1 cellular context compared by ENCODE assay signal in the genomic region with DNA sequence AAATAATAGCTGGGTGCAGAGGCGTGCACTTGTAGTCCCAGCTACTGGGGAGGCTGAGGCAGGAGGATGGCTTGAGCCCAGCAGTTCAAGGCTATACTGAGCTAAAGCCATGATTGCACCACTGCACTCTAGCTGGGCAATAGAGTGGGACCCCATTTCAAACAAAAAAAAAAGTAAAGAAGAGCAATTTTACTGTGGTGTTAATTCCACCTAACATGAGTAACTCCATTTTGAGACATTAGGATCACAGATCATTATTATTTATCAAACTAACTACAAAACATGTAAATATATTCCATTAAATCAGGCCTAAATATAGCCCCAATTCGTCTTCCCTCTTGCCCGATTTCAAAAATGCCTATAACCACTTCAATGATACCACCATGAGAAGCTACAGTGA.
A peak's percentile ranks its signal among the peaks of the same experiment; 100 is the strongest.
TF ChIP-seq lines count a peak whose summit lies in the region.

No MANE protein-coding gene starts in this region.

TF ChIP-seq in K562, 482 proteins besides CTCF, POLR2A, EP300 and RAD21 (continued from another document and continues in another):
- TF ChIP-seq, protein P1, sequence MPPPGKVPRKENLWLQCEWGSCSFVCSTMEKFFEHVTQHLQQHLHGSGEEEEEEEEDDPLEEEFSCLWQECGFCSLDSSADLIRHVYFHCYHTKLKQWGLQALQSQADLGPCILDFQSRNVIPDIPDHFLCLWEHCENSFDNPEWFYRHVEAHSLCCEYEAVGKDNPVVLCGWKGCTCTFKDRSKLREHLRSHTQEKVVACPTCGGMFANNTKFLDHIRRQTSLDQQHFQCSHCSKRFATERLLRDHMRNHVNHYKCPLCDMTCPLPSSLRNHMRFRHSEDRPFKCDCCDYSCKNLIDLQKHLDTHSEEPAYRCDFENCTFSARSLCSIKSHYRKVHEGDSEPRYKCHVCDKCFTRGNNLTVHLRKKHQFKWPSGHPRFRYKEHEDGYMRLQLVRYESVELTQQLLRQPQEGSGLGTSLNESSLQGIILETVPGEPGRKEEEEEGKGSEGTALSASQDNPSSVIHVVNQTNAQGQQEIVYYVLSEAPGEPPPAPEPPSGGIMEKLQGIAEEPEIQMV (tag; conservative IDR thresholded peaks at IDR 0.05; ENCODE audit: low read depth), result peak; percentile 75
- no peak for TF ChIP-seq CTBP1 (IDR thresholded peaks at IDR 0.05; ENCODE audit: borderline replicate concordance)
- TF ChIP-seq, protein P2, sequence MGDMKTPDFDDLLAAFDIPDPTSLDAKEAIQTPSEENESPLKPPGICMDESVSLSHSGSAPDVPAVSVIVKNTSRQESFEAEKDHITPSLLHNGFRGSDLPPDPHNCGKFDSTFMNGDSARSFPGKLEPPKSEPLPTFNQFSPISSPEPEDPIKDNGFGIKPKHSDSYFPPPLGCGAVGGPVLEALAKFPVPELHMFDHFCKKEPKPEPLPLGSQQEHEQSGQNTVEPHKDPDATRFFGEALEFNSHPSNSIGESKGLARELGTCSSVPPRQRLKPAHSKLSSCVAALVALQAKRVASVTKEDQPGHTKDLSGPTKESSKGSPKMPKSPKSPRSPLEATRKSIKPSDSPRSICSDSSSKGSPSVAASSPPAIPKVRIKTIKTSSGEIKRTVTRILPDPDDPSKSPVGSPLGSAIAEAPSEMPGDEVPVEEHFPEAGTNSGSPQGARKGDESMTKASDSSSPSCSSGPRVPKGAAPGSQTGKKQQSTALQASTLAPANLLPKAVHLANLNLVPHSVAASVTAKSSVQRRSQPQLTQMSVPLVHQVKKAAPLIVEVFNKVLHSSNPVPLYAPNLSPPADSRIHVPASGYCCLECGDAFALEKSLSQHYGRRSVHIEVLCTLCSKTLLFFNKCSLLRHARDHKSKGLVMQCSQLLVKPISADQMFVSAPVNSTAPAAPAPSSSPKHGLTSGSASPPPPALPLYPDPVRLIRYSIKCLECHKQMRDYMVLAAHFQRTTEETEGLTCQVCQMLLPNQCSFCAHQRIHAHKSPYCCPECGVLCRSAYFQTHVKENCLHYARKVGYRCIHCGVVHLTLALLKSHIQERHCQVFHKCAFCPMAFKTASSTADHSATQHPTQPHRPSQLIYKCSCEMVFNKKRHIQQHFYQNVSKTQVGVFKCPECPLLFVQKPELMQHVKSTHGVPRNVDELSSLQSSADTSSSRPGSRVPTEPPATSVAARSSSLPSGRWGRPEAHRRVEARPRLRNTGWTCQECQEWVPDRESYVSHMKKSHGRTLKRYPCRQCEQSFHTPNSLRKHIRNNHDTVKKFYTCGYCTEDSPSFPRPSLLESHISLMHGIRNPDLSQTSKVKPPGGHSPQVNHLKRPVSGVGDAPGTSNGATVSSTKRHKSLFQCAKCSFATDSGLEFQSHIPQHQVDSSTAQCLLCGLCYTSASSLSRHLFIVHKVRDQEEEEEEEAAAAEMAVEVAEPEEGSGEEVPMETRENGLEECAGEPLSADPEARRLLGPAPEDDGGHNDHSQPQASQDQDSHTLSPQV (IDR thresholded peaks at IDR 0.05), result peak; percentile 98
- TF ChIP-seq TEAD1 (CRISPR knock-in tag; IDR thresholded peaks at IDR 0.05), result 0 out of 4 replicates have a peak, but pooled peaks of 1 of the 2 experiments have one; percentile 35
- TF ChIP-seq, protein P3, sequence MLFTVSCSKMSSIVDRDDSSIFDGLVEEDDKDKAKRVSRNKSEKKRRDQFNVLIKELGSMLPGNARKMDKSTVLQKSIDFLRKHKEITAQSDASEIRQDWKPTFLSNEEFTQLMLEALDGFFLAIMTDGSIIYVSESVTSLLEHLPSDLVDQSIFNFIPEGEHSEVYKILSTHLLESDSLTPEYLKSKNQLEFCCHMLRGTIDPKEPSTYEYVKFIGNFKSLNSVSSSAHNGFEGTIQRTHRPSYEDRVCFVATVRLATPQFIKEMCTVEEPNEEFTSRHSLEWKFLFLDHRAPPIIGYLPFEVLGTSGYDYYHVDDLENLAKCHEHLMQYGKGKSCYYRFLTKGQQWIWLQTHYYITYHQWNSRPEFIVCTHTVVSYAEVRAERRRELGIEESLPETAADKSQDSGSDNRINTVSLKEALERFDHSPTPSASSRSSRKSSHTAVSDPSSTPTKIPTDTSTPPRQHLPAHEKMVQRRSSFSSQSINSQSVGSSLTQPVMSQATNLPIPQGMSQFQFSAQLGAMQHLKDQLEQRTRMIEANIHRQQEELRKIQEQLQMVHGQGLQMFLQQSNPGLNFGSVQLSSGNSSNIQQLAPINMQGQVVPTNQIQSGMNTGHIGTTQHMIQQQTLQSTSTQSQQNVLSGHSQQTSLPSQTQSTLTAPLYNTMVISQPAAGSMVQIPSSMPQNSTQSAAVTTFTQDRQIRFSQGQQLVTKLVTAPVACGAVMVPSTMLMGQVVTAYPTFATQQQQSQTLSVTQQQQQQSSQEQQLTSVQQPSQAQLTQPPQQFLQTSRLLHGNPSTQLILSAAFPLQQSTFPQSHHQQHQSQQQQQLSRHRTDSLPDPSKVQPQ (CRISPR knock-in tag; IDR thresholded peaks at IDR 0.05; ENCODE audit: borderline replicate concordance), result no peak
- TF ChIP-seq XRCC5 (IDR thresholded peaks at IDR 0.05; ENCODE audit: low read depth, low read length), result no peak
- TF ChIP-seq GABPA (tag; conservative IDR thresholded peaks at IDR 0.05; ENCODE audit: low read depth), result no peak
- TF ChIP-seq GTF2F1 (IDR thresholded peaks at IDR 0.05; ENCODE audit: low read depth, low read length), result no peak
- TF ChIP-seq, protein P4, sequence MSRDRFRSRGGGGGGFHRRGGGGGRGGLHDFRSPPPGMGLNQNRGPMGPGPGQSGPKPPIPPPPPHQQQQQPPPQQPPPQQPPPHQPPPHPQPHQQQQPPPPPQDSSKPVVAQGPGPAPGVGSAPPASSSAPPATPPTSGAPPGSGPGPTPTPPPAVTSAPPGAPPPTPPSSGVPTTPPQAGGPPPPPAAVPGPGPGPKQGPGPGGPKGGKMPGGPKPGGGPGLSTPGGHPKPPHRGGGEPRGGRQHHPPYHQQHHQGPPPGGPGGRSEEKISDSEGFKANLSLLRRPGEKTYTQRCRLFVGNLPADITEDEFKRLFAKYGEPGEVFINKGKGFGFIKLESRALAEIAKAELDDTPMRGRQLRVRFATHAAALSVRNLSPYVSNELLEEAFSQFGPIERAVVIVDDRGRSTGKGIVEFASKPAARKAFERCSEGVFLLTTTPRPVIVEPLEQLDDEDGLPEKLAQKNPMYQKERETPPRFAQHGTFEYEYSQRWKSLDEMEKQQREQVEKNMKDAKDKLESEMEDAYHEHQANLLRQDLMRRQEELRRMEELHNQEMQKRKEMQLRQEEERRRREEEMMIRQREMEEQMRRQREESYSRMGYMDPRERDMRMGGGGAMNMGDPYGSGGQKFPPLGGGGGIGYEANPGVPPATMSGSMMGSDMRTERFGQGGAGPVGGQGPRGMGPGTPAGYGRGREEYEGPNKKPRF (IDR thresholded peaks at IDR 0.05; ENCODE audit: low read depth, low read length), result no peak
- no peak for TF ChIP-seq ZNF699 (CRISPR knock-in tag; IDR thresholded peaks at IDR 0.05; ENCODE audit: insufficient replicate concordance)
- no peak for TF ChIP-seq WHSC1 (IDR thresholded peaks at IDR 0.05; ENCODE audit: low read length)
- no peak for TF ChIP-seq ZNF780A (CRISPR knock-in tag; IDR thresholded peaks at IDR 0.05)
- TF ChIP-seq, protein P5, sequence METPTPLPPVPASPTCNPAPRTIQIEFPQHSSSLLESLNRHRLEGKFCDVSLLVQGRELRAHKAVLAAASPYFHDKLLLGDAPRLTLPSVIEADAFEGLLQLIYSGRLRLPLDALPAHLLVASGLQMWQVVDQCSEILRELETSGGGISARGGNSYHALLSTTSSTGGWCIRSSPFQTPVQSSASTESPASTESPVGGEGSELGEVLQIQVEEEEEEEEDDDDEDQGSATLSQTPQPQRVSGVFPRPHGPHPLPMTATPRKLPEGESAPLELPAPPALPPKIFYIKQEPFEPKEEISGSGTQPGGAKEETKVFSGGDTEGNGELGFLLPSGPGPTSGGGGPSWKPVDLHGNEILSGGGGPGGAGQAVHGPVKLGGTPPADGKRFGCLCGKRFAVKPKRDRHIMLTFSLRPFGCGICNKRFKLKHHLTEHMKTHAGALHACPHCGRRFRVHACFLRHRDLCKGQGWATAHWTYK (CRISPR knock-in tag; IDR thresholded peaks at IDR 0.05), result no peak
- TF ChIP-seq TCF3 (CRISPR knock-in tag; IDR thresholded peaks at IDR 0.05), result no peak
- no peak for TF ChIP-seq HMG20B (CRISPR knock-in tag; IDR thresholded peaks at IDR 0.05)
- TF ChIP-seq CBX2 (IDR thresholded peaks at IDR 0.05; ENCODE audit: insufficient read depth, low read length, poor library complexity, severe bottlenecking), result no peak
- TF ChIP-seq BHLHE40 (IDR thresholded peaks at IDR 0.05; ENCODE audit: low read length), result no peak
- no peak for TF ChIP-seq PHF8 (IDR thresholded peaks at IDR 0.05; ENCODE audit: borderline replicate concordance, low read length)
- TF ChIP-seq ZSCAN29 (IDR thresholded peaks at IDR 0.05), result no peak
- TF ChIP-seq POLR2H (tag; IDR thresholded peaks at IDR 0.05; ENCODE audit: low read depth), result no peak
- no peak for TF ChIP-seq ZNF766 (CRISPR knock-in tag; conservative IDR thresholded peaks at IDR 0.05)
- TF ChIP-seq, protein P6, sequence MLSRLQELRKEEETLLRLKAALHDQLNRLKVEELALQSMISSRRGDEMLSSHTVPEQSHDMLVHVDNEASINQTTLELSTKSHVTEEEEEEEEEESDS (CRISPR knock-in tag; IDR thresholded peaks at IDR 0.05), result peak; percentile 37; the same call in 1 of the 2 replicates
- no peak for TF ChIP-seq DIDO1 (tag; IDR thresholded peaks at IDR 0.05; ENCODE audit: low read depth)
- TF ChIP-seq CXXC5 (CRISPR knock-in tag; IDR thresholded peaks at IDR 0.05), result peak; percentile 88
- peak; percentile 91 for TF ChIP-seq HDAC8 (tag; IDR thresholded peaks at IDR 0.05)
- no peak for TF ChIP-seq CC2D1A (IDR thresholded peaks at IDR 0.05)
- no peak for TF ChIP-seq SRSF3 (IDR thresholded peaks at IDR 0.05; ENCODE audit: insufficient read depth, low read length)
- peak; percentile 54; the same call in 1 of the 2 replicates for TF ChIP-seq ZNF324 (CRISPR knock-in tag; IDR thresholded peaks at IDR 0.05)
- TF ChIP-seq, protein P7, sequence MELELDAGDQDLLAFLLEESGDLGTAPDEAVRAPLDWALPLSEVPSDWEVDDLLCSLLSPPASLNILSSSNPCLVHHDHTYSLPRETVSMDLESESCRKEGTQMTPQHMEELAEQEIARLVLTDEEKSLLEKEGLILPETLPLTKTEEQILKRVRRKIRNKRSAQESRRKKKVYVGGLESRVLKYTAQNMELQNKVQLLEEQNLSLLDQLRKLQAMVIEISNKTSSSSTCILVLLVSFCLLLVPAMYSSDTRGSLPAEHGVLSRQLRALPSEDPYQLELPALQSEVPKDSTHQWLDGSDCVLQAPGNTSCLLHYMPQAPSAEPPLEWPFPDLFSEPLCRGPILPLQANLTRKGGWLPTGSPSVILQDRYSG (tag; conservative IDR thresholded peaks at IDR 0.05; ENCODE audit: low read depth), result peak; percentile 71
- TF ChIP-seq ZNF778 (CRISPR knock-in tag; IDR thresholded peaks at IDR 0.05), result no peak
- no peak for TF ChIP-seq ZNF217 (CRISPR knock-in tag; IDR thresholded peaks at IDR 0.05)
- no peak for TF ChIP-seq RBBP5 (IDR thresholded peaks at IDR 0.05; ENCODE audit: borderline replicate concordance, insufficient read depth, low read length, poor library complexity, severe bottlenecking)
- TF ChIP-seq, protein P8, sequence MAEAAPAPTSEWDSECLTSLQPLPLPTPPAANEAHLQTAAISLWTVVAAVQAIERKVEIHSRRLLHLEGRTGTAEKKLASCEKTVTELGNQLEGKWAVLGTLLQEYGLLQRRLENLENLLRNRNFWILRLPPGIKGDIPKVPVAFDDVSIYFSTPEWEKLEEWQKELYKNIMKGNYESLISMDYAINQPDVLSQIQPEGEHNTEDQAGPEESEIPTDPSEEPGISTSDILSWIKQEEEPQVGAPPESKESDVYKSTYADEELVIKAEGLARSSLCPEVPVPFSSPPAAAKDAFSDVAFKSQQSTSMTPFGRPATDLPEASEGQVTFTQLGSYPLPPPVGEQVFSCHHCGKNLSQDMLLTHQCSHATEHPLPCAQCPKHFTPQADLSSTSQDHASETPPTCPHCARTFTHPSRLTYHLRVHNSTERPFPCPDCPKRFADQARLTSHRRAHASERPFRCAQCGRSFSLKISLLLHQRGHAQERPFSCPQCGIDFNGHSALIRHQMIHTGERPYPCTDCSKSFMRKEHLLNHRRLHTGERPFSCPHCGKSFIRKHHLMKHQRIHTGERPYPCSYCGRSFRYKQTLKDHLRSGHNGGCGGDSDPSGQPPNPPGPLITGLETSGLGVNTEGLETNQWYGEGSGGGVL (CRISPR knock-in tag; IDR thresholded peaks at IDR 0.05), result peak; percentile 80
- peak; percentile 92 for TF ChIP-seq PTRF (tag; IDR thresholded peaks at IDR 0.05)
- TF ChIP-seq SMAD2 (IDR thresholded peaks at IDR 0.05; ENCODE audit: low read depth, low read length), result no peak
- no peak for TF ChIP-seq PURB (CRISPR knock-in tag; IDR thresholded peaks at IDR 0.05; ENCODE audit: low read depth)
- TF ChIP-seq, protein P9, sequence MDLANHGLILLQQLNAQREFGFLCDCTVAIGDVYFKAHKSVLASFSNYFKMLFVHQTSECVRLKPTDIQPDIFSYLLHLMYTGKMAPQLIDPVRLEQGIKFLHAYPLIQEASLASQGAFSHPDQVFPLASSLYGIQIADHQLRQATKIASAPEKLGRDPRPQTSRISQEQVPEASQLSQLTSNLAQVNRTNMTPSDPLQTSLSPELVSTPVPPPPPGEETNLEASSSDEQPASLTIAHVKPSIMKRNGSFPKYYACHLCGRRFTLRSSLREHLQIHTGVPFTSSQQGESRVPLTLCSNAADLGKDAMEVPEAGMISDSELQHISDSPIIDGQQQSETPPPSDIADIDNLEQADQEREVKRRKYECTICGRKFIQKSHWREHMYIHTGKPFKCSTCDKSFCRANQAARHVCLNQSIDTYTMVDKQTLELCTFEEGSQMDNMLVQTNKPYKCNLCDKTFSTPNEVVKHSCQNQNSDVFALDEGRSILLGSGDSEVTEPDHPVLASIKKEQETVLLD (IDR thresholded peaks at IDR 0.05), result no peak
- no peak for TF ChIP-seq SIN3B (IDR thresholded peaks at IDR 0.05; ENCODE audit: low read depth)
- TF ChIP-seq DDX20 (tag; IDR thresholded peaks at IDR 0.05; ENCODE audit: low read depth), result peak; percentile 89
- TF ChIP-seq, protein P10, sequence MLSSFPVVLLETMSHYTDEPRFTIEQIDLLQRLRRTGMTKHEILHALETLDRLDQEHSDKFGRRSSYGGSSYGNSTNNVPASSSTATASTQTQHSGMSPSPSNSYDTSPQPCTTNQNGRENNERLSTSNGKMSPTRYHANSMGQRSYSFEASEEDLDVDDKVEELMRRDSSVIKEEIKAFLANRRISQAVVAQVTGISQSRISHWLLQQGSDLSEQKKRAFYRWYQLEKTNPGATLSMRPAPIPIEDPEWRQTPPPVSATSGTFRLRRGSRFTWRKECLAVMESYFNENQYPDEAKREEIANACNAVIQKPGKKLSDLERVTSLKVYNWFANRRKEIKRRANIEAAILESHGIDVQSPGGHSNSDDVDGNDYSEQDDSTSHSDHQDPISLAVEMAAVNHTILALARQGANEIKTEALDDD (IDR thresholded peaks at IDR 0.05), result no peak
- TF ChIP-seq ZNF668 (CRISPR knock-in tag; IDR thresholded peaks at IDR 0.05), result peak; percentile 96
- TF ChIP-seq NR3C1 (CRISPR knock-in tag; IDR thresholded peaks at IDR 0.05), result no peak
- TF ChIP-seq HSF4 (CRISPR knock-in tag; IDR thresholded peaks at IDR 0.05; ENCODE audit: borderline replicate concordance), result peak; percentile 83; the same call in 1 of the 2 replicates
- no peak for TF ChIP-seq ZNF76 (CRISPR knock-in tag; IDR thresholded peaks at IDR 0.05; ENCODE audit: borderline replicate concordance)
- no peak for TF ChIP-seq NFE2 (IDR thresholded peaks at IDR 0.05; ENCODE audit: low read depth)
- no peak for TF ChIP-seq NR2C1 (IDR thresholded peaks at IDR 0.05)
- peak; percentile 72 for TF ChIP-seq NR2C1 (tag; IDR thresholded peaks at IDR 0.05)
- TF ChIP-seq SUPT5H (IDR thresholded peaks at IDR 0.05), result no peak
